In the genomic region with DNA sequence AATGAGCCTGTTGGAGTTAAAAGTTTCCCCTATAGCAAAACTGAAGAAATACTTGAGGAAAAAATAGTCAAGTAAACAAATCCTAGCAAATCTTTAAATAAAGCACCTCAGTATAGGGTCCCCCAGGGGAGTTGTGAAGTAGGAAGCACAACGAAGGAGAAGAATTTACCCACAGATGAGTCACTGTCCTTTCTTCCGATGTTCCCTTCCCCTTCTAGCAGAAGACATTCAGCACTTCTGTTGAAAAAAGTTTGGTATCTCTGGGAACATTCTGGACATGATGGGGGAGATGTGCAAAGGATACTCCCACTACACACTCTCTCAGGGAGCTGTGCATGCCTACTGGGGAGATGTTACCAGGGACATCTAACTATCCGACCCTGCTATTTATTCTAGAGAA, we compare ENCODE assay signal across 1 cellular context.
TF ChIP-seq lines count a peak whose summit lies in the region.

No MANE protein-coding gene starts in this region.

TF ChIP-seq in GM12878, 131 proteins besides CTCF, POLR2A, EP300 and RAD21 (continued from another document):
- no peak for TF ChIP-seq ZBTB33 (IDR thresholded peaks at IDR 0.05)
- 0 out of 4 replicates have a peak, but pooled peaks of 1 of the 2 experiments have one; percentile 44 for TF ChIP-seq IKZF2 (IDR thresholded peaks at IDR 0.05)
- peak; percentile 44; the same call in 1 of the 2 replicates for TF ChIP-seq IKZF1 (conservative IDR thresholded peaks at IDR 0.05)
